30 cellular contexts compared by ENCODE assay signal in genomic region chr6:1933292-1933691, GRCh38.
"Had no signal": no experiment of that assay in that cellular context is flagged by ENCODE, and none has a peak within 500 bp of the region (broad histone marks: within the 10 kb centered on the region; RNA-seq: fewer than 3 reads in every experiment).

No MANE protein-coding gene starts in this region.

- H3K79me2 ChIP-seq: parathyroid adenoma had no signal

- DNase-seq: hypothalamus; immature natural killer cell; kidney; left colon; left lung; lower lobe of right lung; mammary epithelial cell; mesenchymal stem cell; naive B cell; natural killer cell; nephron progenitor cell; occipital lobe; stimulated activated CD4-positive, alpha-beta T cell treated with anti-CD3 and anti-CD28 coated beads, Interleukin-12 subunit alpha, Interleukin-12 subunit beta, amount 100 ng/mL, for 4 hours; stimulated activated CD4-positive, alpha-beta T cell treated with anti-CD3 and anti-CD28 coated beads, Interleukin-15, amount 100 ng/mL, for 24 hours; stimulated activated CD4-positive, alpha-beta T cell treated with anti-CD3 and anti-CD28 coated beads, Interleukin-2, amount 100 ng/mL, for 24 hours; stimulated activated CD4-positive, alpha-beta T cell treated with anti-CD3 and anti-CD28 coated beads, Interleukin-4, amount 100 ng/mL, for 1 hour; stimulated activated naive B cell treated with anti-CD40 and anti-IgM and Interleukin-4, amounts not matched to agents 10 μg/mL and 1 μg/mL and 100 μg/mL, for 72 hours; stimulated activated naive CD8-positive, alpha-beta T cell treated with anti-CD3 and anti-CD28 coated beads, Interleukin-15, Interleukin-2, amounts not matched to agents 100 U/mL and 50 U/mL, for 24 hours; stomach; testis; thyroid gland; transverse colon; upper lobe of left lung had no signal

- H3K36me3 ChIP-seq: left lung, lower lobe of right lung, neural progenitor cell, neutrophil, right atrium auricular region, thyroid gland, transverse colon, upper lobe of left lung had no signal

- H3K4me1 ChIP-seq: left lung, lower lobe of right lung, neural progenitor cell, parathyroid adenoma, right atrium auricular region, stomach, testis, transverse colon, upper lobe of left lung had no signal

- H2AFZ ChIP-seq: neural progenitor cell, parathyroid adenoma had no signal

- H3K4me3 ChIP-seq: left lung, lower lobe of right lung, neural progenitor cell, right atrium auricular region, skin epidermis, stomach, testis, thyroid gland, transverse colon, upper lobe of left lung had no signal

- H3K27me3 ChIP-seq: left lung, neural progenitor cell, neutrophil, right atrium auricular region, stomach, testis, thyroid gland, transverse colon, upper lobe of left lung had no signal

- FAIRE-seq: islet of Langerhans, kidney had no signal

- H3K9me3 ChIP-seq: neutrophil, stomach, testis, thyroid gland, transverse colon, upper lobe of left lung had no signal

- H3K4me2 ChIP-seq: neural progenitor cell had no signal

- H3K9ac ChIP-seq: neural progenitor cell, parathyroid adenoma had no signal

- ATAC-seq: left colon; left lung; lower lobe of right lung; natural killer cell; sciatic nerve; stimulated activated naive B cell treated with anti-CD40 and anti-IgM and Interleukin-4, amounts not matched to agents 10 μg/mL and 1 μg/mL and 100 μg/mL, for 72 hours; stimulated activated naive CD8-positive, alpha-beta T cell treated with anti-CD3 and anti-CD28 coated beads, Interleukin-15, Interleukin-2, amounts not matched to agents 100 U/mL and 50 U/mL, for 24 hours had no signal

- H3K27ac ChIP-seq: left lung, lower lobe of right lung, neural progenitor cell, neutrophil, parathyroid adenoma, right atrium auricular region, skin epidermis, stomach, testis, thyroid gland, transverse colon, upper lobe of left lung had no signal
